ENCODE assay signal across 1 cellular context in the genomic region with DNA sequence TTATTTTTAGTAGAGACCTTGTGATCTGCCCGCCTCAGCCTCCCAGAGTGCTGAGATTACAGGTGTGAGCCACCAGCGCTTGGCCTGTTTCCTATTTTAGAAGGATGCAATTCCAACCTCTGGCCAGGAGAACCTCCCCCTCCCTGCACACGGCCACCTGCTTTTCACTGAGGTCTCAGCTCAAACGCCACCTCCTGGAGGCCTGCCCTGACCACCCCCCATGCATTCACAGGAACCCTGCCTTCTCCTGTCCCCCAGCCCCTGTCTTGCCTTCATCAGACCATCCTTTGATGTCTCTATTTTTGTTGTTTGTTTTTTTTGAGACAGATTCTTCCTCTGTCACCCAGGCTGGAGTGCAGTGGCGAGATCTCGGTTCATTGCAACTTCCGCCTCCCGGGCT.
TF ChIP-seq lines count a peak whose summit lies in the region.

No MANE protein-coding gene starts in this region.

TF ChIP-seq in HCT116, 20 proteins besides CTCF, POLR2A, EP300 and RAD21:
- TF ChIP-seq, protein P1, sequence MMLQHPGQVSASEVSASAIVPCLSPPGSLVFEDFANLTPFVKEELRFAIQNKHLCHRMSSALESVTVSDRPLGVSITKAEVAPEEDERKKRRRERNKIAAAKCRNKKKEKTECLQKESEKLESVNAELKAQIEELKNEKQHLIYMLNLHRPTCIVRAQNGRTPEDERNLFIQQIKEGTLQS (IDR thresholded peaks at IDR 0.05): no peak
- TF ChIP-seq SIN3A (IDR thresholded peaks at IDR 0.05; ENCODE audit: low read depth): no peak
- no peak for TF ChIP-seq ZFX (IDR thresholded peaks at IDR 0.05)
- no peak for TF ChIP-seq POLR2AphosphoS5 (IDR thresholded peaks at IDR 0.05; ENCODE audit: low read depth, low read length)
- no peak for TF ChIP-seq EGR1 (IDR thresholded peaks at IDR 0.05; ENCODE audit: low read depth)
- TF ChIP-seq EZH2phosphoT487 (IDR thresholded peaks at IDR 0.05; ENCODE audit: borderline replicate concordance): no peak
- no peak for TF ChIP-seq SP1 (IDR thresholded peaks at IDR 0.05; ENCODE audit: low read depth)
- no peak for TF ChIP-seq TCF7L2 (IDR thresholded peaks at IDR 0.05; ENCODE audit: borderline replicate concordance, extremely low read depth, insufficient read depth, insufficient read length)
- no peak for TF ChIP-seq ELF1 (IDR thresholded peaks at IDR 0.05; ENCODE audit: borderline replicate concordance, low read depth)
- TF ChIP-seq CBX3 (IDR thresholded peaks at IDR 0.05; ENCODE audit: low read depth): no peak
- no peak for TF ChIP-seq CEBPB (IDR thresholded peaks at IDR 0.05; ENCODE audit: low read depth)
- no peak for TF ChIP-seq YY1 (IDR thresholded peaks at IDR 0.05; ENCODE audit: extremely low read depth, insufficient replicate concordance, low read depth, low read length)
- TF ChIP-seq JUND (IDR thresholded peaks at IDR 0.05): no peak
- no peak for TF ChIP-seq SRF (IDR thresholded peaks at IDR 0.05; ENCODE audit: low read depth)
- TF ChIP-seq EZH2 (IDR thresholded peaks at IDR 0.05): no peak
- TF ChIP-seq, protein P2, sequence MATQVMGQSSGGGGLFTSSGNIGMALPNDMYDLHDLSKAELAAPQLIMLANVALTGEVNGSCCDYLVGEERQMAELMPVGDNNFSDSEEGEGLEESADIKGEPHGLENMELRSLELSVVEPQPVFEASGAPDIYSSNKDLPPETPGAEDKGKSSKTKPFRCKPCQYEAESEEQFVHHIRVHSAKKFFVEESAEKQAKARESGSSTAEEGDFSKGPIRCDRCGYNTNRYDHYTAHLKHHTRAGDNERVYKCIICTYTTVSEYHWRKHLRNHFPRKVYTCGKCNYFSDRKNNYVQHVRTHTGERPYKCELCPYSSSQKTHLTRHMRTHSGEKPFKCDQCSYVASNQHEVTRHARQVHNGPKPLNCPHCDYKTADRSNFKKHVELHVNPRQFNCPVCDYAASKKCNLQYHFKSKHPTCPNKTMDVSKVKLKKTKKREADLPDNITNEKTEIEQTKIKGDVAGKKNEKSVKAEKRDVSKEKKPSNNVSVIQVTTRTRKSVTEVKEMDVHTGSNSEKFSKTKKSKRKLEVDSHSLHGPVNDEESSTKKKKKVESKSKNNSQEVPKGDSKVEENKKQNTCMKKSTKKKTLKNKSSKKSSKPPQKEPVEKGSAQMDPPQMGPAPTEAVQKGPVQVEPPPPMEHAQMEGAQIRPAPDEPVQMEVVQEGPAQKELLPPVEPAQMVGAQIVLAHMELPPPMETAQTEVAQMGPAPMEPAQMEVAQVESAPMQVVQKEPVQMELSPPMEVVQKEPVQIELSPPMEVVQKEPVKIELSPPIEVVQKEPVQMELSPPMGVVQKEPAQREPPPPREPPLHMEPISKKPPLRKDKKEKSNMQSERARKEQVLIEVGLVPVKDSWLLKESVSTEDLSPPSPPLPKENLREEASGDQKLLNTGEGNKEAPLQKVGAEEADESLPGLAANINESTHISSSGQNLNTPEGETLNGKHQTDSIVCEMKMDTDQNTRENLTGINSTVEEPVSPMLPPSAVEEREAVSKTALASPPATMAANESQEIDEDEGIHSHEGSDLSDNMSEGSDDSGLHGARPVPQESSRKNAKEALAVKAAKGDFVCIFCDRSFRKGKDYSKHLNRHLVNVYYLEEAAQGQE (IDR thresholded peaks at IDR 0.05; ENCODE audit: low read depth): no peak
- TF ChIP-seq ZNF274 (IDR thresholded peaks at IDR 0.05; ENCODE audit: low read depth, low read length): no peak
